1 cellular context compared by ENCODE assay signal in the genomic region with DNA sequence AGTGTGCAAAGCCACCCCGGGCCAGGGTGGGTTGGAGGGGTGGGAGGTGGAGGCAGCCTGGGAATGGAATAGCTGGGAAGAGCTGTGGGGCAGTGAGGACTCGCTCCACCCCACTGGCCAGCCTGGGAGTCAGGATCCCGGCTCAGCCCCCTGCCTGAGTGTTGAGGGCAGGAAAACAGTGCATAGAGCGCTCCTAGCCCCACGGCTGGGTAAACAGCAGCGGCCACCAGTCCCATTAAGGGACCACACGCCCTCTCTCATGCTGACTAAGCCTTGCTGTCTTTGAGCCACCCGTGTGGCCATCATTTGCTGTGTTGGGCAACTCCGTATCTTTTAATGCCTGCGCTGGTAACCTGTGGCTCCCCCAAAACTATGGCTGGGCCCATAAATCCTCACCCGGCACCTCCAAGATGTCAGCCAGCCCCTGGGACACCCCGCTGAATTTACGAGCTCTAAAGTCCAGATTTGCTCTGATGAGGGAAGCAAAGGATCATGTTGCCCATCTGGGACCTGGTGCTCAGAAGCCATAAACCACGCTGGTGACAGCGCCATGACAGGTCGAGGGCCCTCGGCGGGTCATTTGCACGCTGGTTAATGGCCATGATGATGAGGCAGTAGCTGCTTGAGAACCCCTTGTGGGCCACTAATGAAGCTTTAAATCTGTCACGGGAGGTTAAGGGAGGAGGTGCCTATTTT.
A peak's percentile ranks its signal among the peaks of the same experiment; 100 is the strongest.
TF ChIP-seq lines count a peak whose summit lies in the region.

No MANE protein-coding gene starts in this region.

TF ChIP-seq in HEK293, 187 proteins besides CTCF, POLR2A, EP300 and RAD21 (continued from another document):
- TF ChIP-seq, protein P1, sequence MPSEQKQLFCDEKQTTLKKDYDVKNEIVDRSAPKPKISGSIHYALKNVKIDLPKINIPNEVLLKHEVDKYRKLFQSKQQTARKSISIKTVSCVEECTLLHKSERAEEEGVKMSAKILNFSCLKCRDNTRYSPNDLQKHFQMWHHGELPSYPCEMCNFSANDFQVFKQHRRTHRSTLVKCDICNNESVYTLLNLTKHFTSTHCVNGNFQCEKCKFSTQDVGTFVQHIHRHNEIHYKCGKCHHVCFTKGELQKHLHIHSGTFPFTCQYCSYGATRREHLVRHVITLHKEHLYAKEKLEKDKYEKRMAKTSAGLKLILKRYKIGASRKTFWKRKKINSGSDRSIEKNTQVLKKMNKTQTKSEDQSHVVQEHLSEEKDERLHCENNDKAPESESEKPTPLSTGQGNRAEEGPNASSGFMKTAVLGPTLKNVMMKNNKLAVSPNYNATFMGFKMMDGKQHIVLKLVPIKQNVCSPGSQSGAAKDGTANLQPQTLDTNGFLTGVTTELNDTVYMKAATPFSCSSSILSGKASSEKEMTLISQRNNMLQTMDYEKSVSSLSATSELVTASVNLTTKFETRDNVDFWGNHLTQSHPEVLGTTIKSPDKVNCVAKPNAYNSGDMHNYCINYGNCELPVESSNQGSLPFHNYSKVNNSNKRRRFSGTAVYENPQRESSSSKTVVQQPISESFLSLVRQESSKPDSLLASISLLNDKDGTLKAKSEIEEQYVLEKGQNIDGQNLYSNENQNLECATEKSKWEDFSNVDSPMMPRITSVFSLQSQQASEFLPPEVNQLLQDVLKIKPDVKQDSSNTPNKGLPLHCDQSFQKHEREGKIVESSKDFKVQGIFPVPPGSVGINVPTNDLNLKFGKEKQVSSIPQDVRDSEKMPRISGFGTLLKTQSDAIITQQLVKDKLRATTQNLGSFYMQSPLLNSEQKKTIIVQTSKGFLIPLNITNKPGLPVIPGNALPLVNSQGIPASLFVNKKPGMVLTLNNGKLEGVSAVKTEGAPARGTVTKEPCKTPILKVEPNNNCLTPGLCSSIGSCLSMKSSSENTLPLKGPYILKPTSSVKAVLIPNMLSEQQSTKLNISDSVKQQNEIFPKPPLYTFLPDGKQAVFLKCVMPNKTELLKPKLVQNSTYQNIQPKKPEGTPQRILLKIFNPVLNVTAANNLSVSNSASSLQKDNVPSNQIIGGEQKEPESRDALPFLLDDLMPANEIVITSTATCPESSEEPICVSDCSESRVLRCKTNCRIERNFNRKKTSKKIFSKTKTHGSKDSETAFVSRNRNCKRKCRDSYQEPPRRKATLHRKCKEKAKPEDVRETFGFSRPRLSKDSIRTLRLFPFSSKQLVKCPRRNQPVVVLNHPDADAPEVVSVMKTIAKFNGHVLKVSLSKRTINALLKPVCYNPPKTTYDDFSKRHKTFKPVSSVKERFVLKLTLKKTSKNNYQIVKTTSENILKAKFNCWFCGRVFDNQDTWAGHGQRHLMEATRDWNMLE (tag by site-specific recombination; conservative IDR thresholded peaks at IDR 0.05; ENCODE audit: low read depth) = 0 out of 2 replicates have a peak, but pooled peaks have one; percentile 13
- peak; percentile 47; the same call in 1 of the 2 replicates for TF ChIP-seq ZNF600 (tag by site-specific recombination; IDR thresholded peaks at IDR 0.05)
- TF ChIP-seq ZNF404 (tag by site-specific recombination; IDR thresholded peaks at IDR 0.05) = no peak
- TF ChIP-seq, protein P2, sequence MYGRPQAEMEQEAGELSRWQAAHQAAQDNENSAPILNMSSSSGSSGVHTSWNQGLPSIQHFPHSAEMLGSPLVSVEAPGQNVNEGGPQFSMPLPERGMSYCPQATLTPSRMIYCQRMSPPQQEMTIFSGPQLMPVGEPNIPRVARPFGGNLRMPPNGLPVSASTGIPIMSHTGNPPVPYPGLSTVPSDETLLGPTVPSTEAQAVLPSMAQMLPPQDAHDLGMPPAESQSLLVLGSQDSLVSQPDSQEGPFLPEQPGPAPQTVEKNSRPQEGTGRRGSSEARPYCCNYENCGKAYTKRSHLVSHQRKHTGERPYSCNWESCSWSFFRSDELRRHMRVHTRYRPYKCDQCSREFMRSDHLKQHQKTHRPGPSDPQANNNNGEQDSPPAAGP (tag by site-specific recombination; IDR thresholded peaks at IDR 0.05) = 0 out of 2 replicates have a peak, but pooled peaks have one; percentile 47
- TF ChIP-seq, protein P3, sequence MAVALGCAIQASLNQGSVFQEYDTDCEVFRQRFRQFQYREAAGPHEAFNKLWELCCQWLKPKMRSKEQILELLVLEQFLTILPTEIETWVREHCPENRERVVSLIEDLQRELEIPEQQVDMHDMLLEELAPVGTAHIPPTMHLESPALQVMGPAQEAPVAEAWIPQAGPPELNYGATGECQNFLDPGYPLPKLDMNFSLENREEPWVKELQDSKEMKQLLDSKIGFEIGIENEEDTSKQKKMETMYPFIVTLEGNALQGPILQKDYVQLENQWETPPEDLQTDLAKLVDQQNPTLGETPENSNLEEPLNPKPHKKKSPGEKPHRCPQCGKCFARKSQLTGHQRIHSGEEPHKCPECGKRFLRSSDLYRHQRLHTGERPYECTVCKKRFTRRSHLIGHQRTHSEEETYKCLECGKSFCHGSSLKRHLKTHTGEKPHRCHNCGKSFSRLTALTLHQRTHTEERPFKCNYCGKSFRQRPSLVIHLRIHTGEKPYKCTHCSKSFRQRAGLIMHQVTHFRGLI (tag by site-specific recombination; IDR thresholded peaks at IDR 0.05) = 0 out of 2 replicates have a peak, but pooled peaks have one; percentile 20
- peak; percentile 49; the same call in 1 of the 2 replicates for TF ChIP-seq WT1 (tag by site-specific recombination; IDR thresholded peaks at IDR 0.05)
- TF ChIP-seq ZNF433 (tag by site-specific recombination; IDR thresholded peaks at IDR 0.05; ENCODE audit: low read depth) = no peak
- TF ChIP-seq YY2 (tag by site-specific recombination; IDR thresholded peaks at IDR 0.05) = 0 out of 2 replicates have a peak, but pooled peaks have one; percentile 21
- TF ChIP-seq ZBTB48 (tag by site-specific recombination; IDR thresholded peaks at IDR 0.05) = peak; percentile 39; the same call in 1 of the 2 replicates
- peak; percentile 93; the same call in 1 of the 2 replicates for TF ChIP-seq SCRT1 (tag by site-specific recombination; IDR thresholded peaks at IDR 0.05; ENCODE audit: borderline replicate concordance)
- TF ChIP-seq, protein P4, sequence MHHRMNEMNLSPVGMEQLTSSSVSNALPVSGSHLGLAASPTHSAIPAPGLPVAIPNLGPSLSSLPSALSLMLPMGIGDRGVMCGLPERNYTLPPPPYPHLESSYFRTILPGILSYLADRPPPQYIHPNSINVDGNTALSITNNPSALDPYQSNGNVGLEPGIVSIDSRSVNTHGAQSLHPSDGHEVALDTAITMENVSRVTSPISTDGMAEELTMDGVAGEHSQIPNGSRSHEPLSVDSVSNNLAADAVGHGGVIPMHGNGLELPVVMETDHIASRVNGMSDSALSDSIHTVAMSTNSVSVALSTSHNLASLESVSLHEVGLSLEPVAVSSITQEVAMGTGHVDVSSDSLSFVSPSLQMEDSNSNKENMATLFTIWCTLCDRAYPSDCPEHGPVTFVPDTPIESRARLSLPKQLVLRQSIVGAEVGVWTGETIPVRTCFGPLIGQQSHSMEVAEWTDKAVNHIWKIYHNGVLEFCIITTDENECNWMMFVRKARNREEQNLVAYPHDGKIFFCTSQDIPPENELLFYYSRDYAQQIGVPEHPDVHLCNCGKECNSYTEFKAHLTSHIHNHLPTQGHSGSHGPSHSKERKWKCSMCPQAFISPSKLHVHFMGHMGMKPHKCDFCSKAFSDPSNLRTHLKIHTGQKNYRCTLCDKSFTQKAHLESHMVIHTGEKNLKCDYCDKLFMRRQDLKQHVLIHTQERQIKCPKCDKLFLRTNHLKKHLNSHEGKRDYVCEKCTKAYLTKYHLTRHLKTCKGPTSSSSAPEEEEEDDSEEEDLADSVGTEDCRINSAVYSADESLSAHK (tag by site-specific recombination; IDR thresholded peaks at IDR 0.05) = 0 out of 2 replicates have a peak, but pooled peaks have one; percentile 21
- TF ChIP-seq, protein P5, sequence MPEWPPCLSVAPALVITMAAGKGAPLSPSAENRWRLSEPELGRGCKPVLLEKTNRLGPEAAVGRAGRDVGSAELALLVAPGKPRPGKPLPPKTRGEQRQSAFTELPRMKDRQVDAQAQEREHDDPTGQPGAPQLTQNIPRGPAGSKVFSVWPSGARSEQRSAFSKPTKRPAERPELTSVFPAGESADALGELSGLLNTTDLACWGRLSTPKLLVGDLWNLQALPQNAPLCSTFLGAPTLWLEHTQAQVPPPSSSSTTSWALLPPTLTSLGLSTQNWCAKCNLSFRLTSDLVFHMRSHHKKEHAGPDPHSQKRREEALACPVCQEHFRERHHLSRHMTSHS (tag by site-specific recombination; IDR thresholded peaks at IDR 0.05) = peak; percentile 95
- TF ChIP-seq ZEB2 (tag by site-specific recombination; IDR thresholded peaks at IDR 0.05) = peak; percentile 34; the same call in 1 of the 2 replicates
- no peak for TF ChIP-seq ZNF571 (tag by site-specific recombination; IDR thresholded peaks at IDR 0.05)
- no peak for TF ChIP-seq ZNF2 (tag by site-specific recombination; IDR thresholded peaks at IDR 0.05)
- no peak for TF ChIP-seq ZNF654 (tag by site-specific recombination; IDR thresholded peaks at IDR 0.05; ENCODE audit: low read depth)
- TF ChIP-seq ZNF341 (tag by site-specific recombination; IDR thresholded peaks at IDR 0.05; ENCODE audit: low read depth) = peak; percentile 87
- TF ChIP-seq, protein P6, sequence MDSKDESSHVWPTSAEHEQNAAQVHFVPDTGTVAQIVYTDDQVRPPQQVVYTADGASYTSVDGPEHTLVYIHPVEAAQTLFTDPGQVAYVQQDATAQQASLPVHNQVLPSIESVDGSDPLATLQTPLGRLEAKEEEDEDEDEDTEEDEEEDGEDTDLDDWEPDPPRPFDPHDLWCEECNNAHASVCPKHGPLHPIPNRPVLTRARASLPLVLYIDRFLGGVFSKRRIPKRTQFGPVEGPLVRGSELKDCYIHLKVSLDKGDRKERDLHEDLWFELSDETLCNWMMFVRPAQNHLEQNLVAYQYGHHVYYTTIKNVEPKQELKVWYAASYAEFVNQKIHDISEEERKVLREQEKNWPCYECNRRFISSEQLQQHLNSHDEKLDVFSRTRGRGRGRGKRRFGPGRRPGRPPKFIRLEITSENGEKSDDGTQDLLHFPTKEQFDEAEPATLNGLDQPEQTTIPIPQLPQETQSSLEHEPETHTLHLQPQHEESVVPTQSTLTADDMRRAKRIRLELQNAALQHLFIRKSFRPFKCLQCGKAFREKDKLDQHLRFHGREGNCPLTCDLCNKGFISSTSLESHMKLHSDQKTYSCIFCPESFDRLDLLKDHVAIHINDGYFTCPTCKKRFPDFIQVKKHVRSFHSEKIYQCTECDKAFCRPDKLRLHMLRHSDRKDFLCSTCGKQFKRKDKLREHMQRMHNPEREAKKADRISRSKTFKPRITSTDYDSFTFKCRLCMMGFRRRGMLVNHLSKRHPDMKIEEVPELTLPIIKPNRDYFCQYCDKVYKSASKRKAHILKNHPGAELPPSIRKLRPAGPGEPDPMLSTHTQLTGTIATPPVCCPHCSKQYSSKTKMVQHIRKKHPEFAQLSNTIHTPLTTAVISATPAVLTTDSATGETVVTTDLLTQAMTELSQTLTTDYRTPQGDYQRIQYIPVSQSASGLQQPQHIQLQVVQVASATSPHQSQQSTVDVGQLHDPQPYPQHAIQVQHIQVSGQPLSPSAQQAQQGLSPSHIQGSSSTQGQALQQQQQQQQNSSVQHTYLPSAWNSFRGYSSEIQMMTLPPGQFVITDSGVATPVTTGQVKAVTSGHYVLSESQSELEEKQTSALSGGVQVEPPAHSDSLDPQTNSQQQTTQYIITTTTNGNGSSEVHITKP (tag by site-specific recombination; IDR thresholded peaks at IDR 0.05) = no peak
- TF ChIP-seq ZNF335 (tag by site-specific recombination; conservative IDR thresholded peaks at IDR 0.05) = peak; percentile 30; the same call in 1 of the 2 replicates
- peak; percentile 24; the same call in 1 of the 2 replicates for TF ChIP-seq TRIM28 (IDR thresholded peaks at IDR 0.05; ENCODE audit: borderline replicate concordance, low read length)
